ENCODE assay signal across 8 cellular contexts in the genomic region with DNA sequence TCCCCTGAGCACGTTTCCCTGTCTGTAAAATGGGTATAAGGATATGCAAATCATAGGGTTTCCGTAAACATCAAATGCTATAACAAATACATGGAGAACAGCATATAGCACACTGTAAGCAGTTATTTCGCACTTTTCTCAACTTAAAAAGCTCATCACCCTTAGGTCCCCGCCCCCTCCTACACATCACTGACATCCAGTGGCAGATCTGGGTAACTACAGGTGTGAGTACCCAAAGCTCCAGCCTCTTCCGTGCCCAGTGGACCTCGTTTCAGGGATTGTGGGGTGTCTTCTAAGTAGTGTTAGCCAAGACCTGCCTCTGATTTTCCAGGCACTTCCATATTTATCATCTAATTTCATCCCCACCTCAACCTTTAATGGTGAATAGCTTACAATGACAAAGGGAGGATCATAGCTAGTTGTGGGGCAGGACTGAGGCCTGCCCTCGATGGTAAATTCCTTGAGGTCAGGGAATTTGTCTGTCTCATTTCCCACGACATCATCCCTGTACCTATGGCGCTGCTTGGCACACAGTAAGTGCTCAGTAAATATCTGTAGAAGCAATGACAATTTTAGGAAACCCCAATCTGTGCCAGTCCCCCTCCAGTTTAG.
DNase-seq lines count a peak whose midpoint lies in the region; ATAC-seq and TF ChIP-seq lines count a peak whose summit lies in the region.

No MANE protein-coding gene starts in this region.

- no peak overlapping the region for H3K4me3 ChIP-seq in Panc1 (ENCODE audit: low read depth in 2 of 2, low read length in 2 of 2)
- H3K4me3 ChIP-seq in mesenchymal stem cell (ENCODE audit: insufficient read depth in 1 of 2, low read depth in 1 of 2, low read length in 2 of 2): no peak overlapping the region

- H3K79me1 ChIP-seq in mesenchymal stem cell (replicated peaks; ENCODE audit: low read length, poor library complexity, severe bottlenecking): no peaks in the 10 kb centered on the region

- ATAC-seq in HG03354 (IDR thresholded peaks at IDR 0.05; ENCODE audit: poor library complexity, severe bottlenecking, unreplicated experiment) (peak; percentile 92), Panc1 (peak; percentile 89)

- H3K27ac ChIP-seq in Panc1 (ENCODE audit: low read length) (no peak overlapping the region), mesenchymal stem cell (ENCODE audit: low read length, poor library complexity, severe bottlenecking) (no peak overlapping the region)

- H3K36me3 ChIP-seq in Panc1 (ENCODE audit: control insufficient read depth, insufficient read depth, low read length) (no peaks in the 10 kb centered on the region), mesenchymal stem cell (ENCODE audit: control insufficient read depth in 1 of 2, insufficient read depth in 2 of 2, low read depth in 1 of 2, low read length in 2 of 2) (no peaks in the 10 kb centered on the region)

- H3K4me2 ChIP-seq in mesenchymal stem cell (ENCODE audit: low read length, poor library complexity, severe bottlenecking): no peak overlapping the region

- H2BK120ac ChIP-seq in mesenchymal stem cell (ENCODE audit: low read depth, low read length): no peak overlapping the region

- H3K9ac ChIP-seq in mesenchymal stem cell (ENCODE audit: low read length): no peak overlapping the region

- WGBS in mesenchymal stem cell: 55% methylated on average over 7 of the region's 9 CpGs

- POLR2A ChIA-PET in Panc1 (lab: Charles Lee): no interaction called here

- no peak overlapping the region for H2BK15ac ChIP-seq in mesenchymal stem cell (ENCODE audit: low read depth, poor library complexity, severe bottlenecking)

- H2BK12ac ChIP-seq in mesenchymal stem cell (ENCODE audit: low read length in 2 of 2): no peak overlapping the region

- no peak overlapping the region for H3K4ac ChIP-seq in mesenchymal stem cell (ENCODE audit: low read depth in 1 of 2, low read length in 2 of 2)

- no peak overlapping the region for H3K23ac ChIP-seq in mesenchymal stem cell (ENCODE audit: low read length in 2 of 2)

- no TSS peak for BruUV-seq in Panc1 (replicated peaks; lab: Mats Ljungman, UMichigan)

- CTCF ChIA-PET in Panc1 (lab: Charles Lee): interaction anchor here (0.6 to 1.3 kb wide), 8 partner anchors 9 to 997 kb away, joined by 3 to 18 read pairs (median 4); no protein-coding TSS in a partner anchor

- H4K8ac ChIP-seq in mesenchymal stem cell (ENCODE audit: low read length): no peak overlapping the region

- peak overlapping the region; percentile 23 for H2AFZ ChIP-seq in mesenchymal stem cell (ENCODE audit: low read depth, low read length)

- H3K9me3 ChIP-seq in Panc1 (ENCODE audit: control insufficient read depth, insufficient read depth, low read depth, low read length) (no peaks in the 10 kb centered on the region), mesenchymal stem cell (ENCODE audit: control insufficient read depth, low read length) (no peaks in the 10 kb centered on the region)

- H3K18ac ChIP-seq in mesenchymal stem cell (ENCODE audit: low read depth in 1 of 2, low read length in 2 of 2): no peak overlapping the region

- intact Hi-C loops in Panc1 (cut with micrococcal nuclease; ENCODE audit: unreplicated experiment): no loop called here

- in situ Hi-C loops in Panc1 (cut with HindIII; ENCODE audit: low pct_unique_long_range_greater_than_20kb, low sequenced_read_pairs): no loop called here

- H4K91ac ChIP-seq in mesenchymal stem cell (ENCODE audit: low read length): no peak overlapping the region

- H3K4me1 ChIP-seq in Panc1 (ENCODE audit: control insufficient read depth, insufficient read depth, low read length) (no peaks in the 10 kb centered on the region), mesenchymal stem cell (ENCODE audit: control insufficient read depth, insufficient read depth, low read depth, low read length) (peaks cover 12% of the 10 kb centered on the region)

- TF ChIP-seq CTCF in Panc1 (IDR thresholded peaks at IDR 0.05): peak; percentile 90

- H3K27me3 ChIP-seq in Panc1 (ENCODE audit: control insufficient read depth, insufficient read depth, low read length) (no peaks in the 10 kb centered on the region; the same call in 1 of the 2 replicates), mesenchymal stem cell (ENCODE audit: control insufficient read depth in 1 of 2, insufficient read depth in 1 of 2, low read length in 2 of 2) (no peaks in the 10 kb centered on the region)

- H2AK5ac ChIP-seq in mesenchymal stem cell (ENCODE audit: low read length, severe bottlenecking): no peak overlapping the region

- peak; percentile 7 to 69 (median 21) for DNase-seq in NCI-H1417 (lab: John Stamatoyannopoulos, UW)
- DNase-seq in NCI-H1417 treated with DMSO at 0.1 percent for 48 hours (lab: John Stamatoyannopoulos, UW): no peak
- peak; percentile 81 for DNase-seq in GM19240 (ENCODE audit: insufficient read length, low spot score)
- DNase-seq in Panc1 (ENCODE audit: low read depth, low spot score): peak; percentile 43
- peak; percentile 38 for DNase-seq in dedifferentiated amniotic fluid mesenchymal stem cell (ENCODE audit: extremely low spot score)
- DNase-seq in mesenchymal stem cell: peak; percentile 61
- DNase-seq in middle frontal gyrus (ENCODE audit: extremely low spot score, low spot score): no peak

- H3K14ac ChIP-seq in mesenchymal stem cell (ENCODE audit: low read length in 2 of 2): no peak overlapping the region

- no peak overlapping the region for H2BK5ac ChIP-seq in mesenchymal stem cell (ENCODE audit: low read depth, low read length, poor library complexity, severe bottlenecking)

Comparison
In these comparisons a context has a peak if more than half of its experiments do, and no peak if none do; other contexts are left out.
1. DNase-seq: peak in NCI-H1417 (3 of 3), GM19240 (single experiment), Panc1 (single experiment), dedifferentiated amniotic fluid mesenchymal stem cell (single experiment) and mesenchymal stem cell (single experiment); none in NCI-H1417 treated with DMSO at 0.1 percent for 48 hours (single experiment) and middle frontal gyrus (single experiment).